ENCODE assay signal across 16 cellular contexts in the genomic region with DNA sequence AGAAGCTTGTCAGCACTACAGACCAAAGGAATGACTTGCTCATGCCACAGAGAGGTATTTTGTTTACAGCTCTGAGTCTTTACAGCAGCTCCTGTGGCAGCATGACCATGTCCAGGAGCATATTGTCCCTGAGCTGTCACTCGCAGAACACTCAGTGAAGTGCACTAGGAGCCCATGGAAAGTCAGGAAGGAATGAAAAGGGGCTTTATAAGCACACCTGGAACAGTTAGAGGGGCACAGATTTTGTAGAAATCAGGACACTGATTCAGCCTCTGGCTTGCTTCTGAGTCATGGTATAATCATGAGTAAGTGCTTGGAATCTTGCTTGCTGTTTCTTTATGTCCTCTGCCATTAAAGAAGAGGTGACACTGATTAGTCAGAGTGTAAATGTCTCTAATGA. TPM values are rescaled to one million over a fixed set of nuclear protein-coding genes. Genes with fewer than 3 reads are reported as not detected.
DNase-seq lines count a peak whose midpoint lies in the region; TF ChIP-seq lines count a peak whose summit lies in the region.
"Had no signal": no experiment of that assay in that cellular context is flagged by ENCODE, and none has a peak within 500 bp of the region (broad histone marks: within the 10 kb centered on the region; RNA-seq: fewer than 3 reads in every experiment).

No MANE protein-coding gene starts in this region.

- dilution Hi-C loops in mammary epithelial cell (cut with HindIII; ENCODE audit: low sequenced_read_pairs) = no loop called here

- H3K18ac ChIP-seq in mesenchymal stem cell (ENCODE audit: low read depth in 1 of 2, low read length in 2 of 2) = peak overlapping the region in 1 of 2 experiments; percentile 18

- H3K4me3 ChIP-seq in mammary epithelial cell (replicated peaks in 1 of 3; ENCODE audit: insufficient read depth in 1 of 3, low read depth in 2 of 3, low read length in 3 of 3) (no peak overlapping the region), mesenchymal stem cell (ENCODE audit: insufficient read depth in 1 of 2, low read depth in 1 of 2, low read length in 2 of 2) (no peak overlapping the region)
- H3K4me3 ChIP-seq: gastroesophageal sphincter, SK-N-MC, transverse colon had no signal

- H2AK5ac ChIP-seq in mesenchymal stem cell (ENCODE audit: low read length, severe bottlenecking) = no peak overlapping the region

- peaks cover 3% of the 10 kb centered on the region for H3K36me3 ChIP-seq in mammary epithelial cell (ENCODE audit: insufficient read depth, low read length)
- peaks cover 7 to 60% of the 10 kb centered on the region in 2 experiments for H3K36me3 ChIP-seq in mesenchymal stem cell (ENCODE audit: control insufficient read depth in 1 of 2, insufficient read depth in 2 of 2, low read depth in 1 of 2, low read length in 2 of 2)

- H2BK12ac ChIP-seq in mesenchymal stem cell (ENCODE audit: low read length in 2 of 2) = no peak overlapping the region

- H3K36me3 Mint-ChIP-seq in type B pancreatic cell = peaks cover 28% of the 10 kb centered on the region

- in situ Hi-C loops in mammary epithelial cell (cut with MboI; ENCODE audit: low sequenced_read_pairs in 2 of 2) = no loop called here
- in situ Hi-C loops in GM13976 (cut with MboI; ENCODE audit: low sequenced_read_pairs, unreplicated experiment) = no loop called here

- CTCF ChIA-PET in mammary epithelial cell (lab: Charles Lee; ENCODE audit: low non-redundant PET) = no interaction called here

- intact Hi-C loops in mammary epithelial cell (cut with micrococcal nuclease) = loop anchor here (2.0 kb wide), 1 partner anchor 45 kb away; no protein-coding TSS in a partner anchor

- H3K9ac ChIP-seq in mammary epithelial cell (ENCODE audit: insufficient read depth, low read length) (no peak overlapping the region), mesenchymal stem cell (ENCODE audit: low read length) (peak overlapping the region; percentile 39)

- no TSS peak for BruUV-seq in mammary epithelial cell (replicated peaks; lab: Mats Ljungman, UMichigan)

- no peak overlapping the region for H3K23ac ChIP-seq in mesenchymal stem cell (ENCODE audit: low read length in 2 of 2)

- no peaks in the 10 kb centered on the region for H3K27me3 Mint-ChIP-seq in type B pancreatic cell
- H3K27me3 Mint-ChIP-seq: natural killer cell treated with Interleukin-12 subunit alpha and Interleukin-12 subunit beta and Interleukin-15 and Interleukin-18, amount 100 ng/mL, for 72 hours had no signal

- peaks cover 5% of the 10 kb centered on the region for H3K79me2 ChIP-seq in mammary epithelial cell (ENCODE audit: insufficient read depth, low read length)

- no peak overlapping the region for H2BK15ac ChIP-seq in mesenchymal stem cell (ENCODE audit: low read depth, poor library complexity, severe bottlenecking)

- no peak overlapping the region for H3K27ac Mint-ChIP-seq in type B pancreatic cell
- H3K27ac Mint-ChIP-seq: natural killer cell treated with Interleukin-12 subunit alpha and Interleukin-12 subunit beta and Interleukin-15 and Interleukin-18, amount 100 ng/mL, for 72 hours had no signal

- H4K91ac ChIP-seq in mesenchymal stem cell (ENCODE audit: low read length) = no peak overlapping the region

- H2AFZ ChIP-seq in mammary epithelial cell (ENCODE audit: low read depth, low read length) (no peak overlapping the region), mesenchymal stem cell (ENCODE audit: low read depth, low read length) (no peak overlapping the region)

- DNase-seq in EH (ENCODE audit: low read depth) (peak; percentile 67), NCI-H460 (ENCODE audit: extremely low read depth, low read depth) (peak; percentile 25), mammary epithelial cell (peak; percentile 49), mesenchymal stem cell (peak; percentile 62), GM13976 (ENCODE audit: low spot score) (no peak), GM19238 (ENCODE audit: insufficient read length, low spot score) (no peak), type B pancreatic cell (ENCODE audit: extremely low spot score, unreplicated experiment) (no peak), COLO668 (lab: John Stamatoyannopoulos, UW; ENCODE audit: unreplicated experiment) (no peak)
- DNase-seq: DMS 273 treated with DMSO at 0.1 percent for 48 hours, H7, left cardiac atrium, NCI-H1417 treated with DMSO at 0.1 percent for 48 hours, transverse colon had no signal

- H3K4me3 Mint-ChIP-seq in type B pancreatic cell = no peak overlapping the region
- H3K4me3 Mint-ChIP-seq: natural killer cell treated with Interleukin-12 subunit alpha and Interleukin-12 subunit beta and Interleukin-15 and Interleukin-18, amount 100 ng/mL, for 72 hours had no signal

- no peak overlapping the region for H3K14ac ChIP-seq in mesenchymal stem cell (ENCODE audit: low read length in 2 of 2)

- H3K4ac ChIP-seq in mesenchymal stem cell (ENCODE audit: low read depth in 1 of 2, low read length in 2 of 2) = no peak overlapping the region

- H3K4me1 Mint-ChIP-seq in type B pancreatic cell (ENCODE audit: unreplicated experiment) = no peaks in the 10 kb centered on the region

- H3K4me2 ChIP-seq in mammary epithelial cell (ENCODE audit: insufficient read depth, low read depth, low read length) (peak overlapping the region; percentile 15), mesenchymal stem cell (ENCODE audit: low read length, poor library complexity, severe bottlenecking) (no peak overlapping the region)

- H3K27me3 ChIP-seq in mammary epithelial cell (ENCODE audit: insufficient read depth, low read length) = no peaks in the 10 kb centered on the region
- no peaks in the 10 kb centered on the region for H3K27me3 ChIP-seq in mesenchymal stem cell (ENCODE audit: control insufficient read depth in 1 of 2, insufficient read depth in 1 of 2, low read length in 2 of 2)
- H3K27me3 ChIP-seq: gastroesophageal sphincter, transverse colon had no signal

- H3K79me1 ChIP-seq in mesenchymal stem cell (replicated peaks; ENCODE audit: low read length, poor library complexity, severe bottlenecking) = peaks cover 15% of the 10 kb centered on the region

- H4K20me1 ChIP-seq in mammary epithelial cell (ENCODE audit: insufficient read depth, low read length) = no peaks in the 10 kb centered on the region

- peaks cover 37% of the 10 kb centered on the region for H3K4me1 ChIP-seq in mammary epithelial cell (ENCODE audit: insufficient read depth, low read length)
- H3K4me1 ChIP-seq in mesenchymal stem cell (ENCODE audit: control insufficient read depth, insufficient read depth, low read depth, low read length) = peaks cover 8% of the 10 kb centered on the region
- H3K4me1 ChIP-seq: gastroesophageal sphincter, transverse colon had no signal

- no peaks in the 10 kb centered on the region for H3K9me3 Mint-ChIP-seq in type B pancreatic cell
- H3K9me3 Mint-ChIP-seq: natural killer cell treated with Interleukin-12 subunit alpha and Interleukin-12 subunit beta and Interleukin-15 and Interleukin-18, amount 100 ng/mL, for 72 hours had no signal

- no peak for TF ChIP-seq CTCF in mammary epithelial cell (conservative IDR thresholded peaks at IDR 0.05 in 1 of 2, IDR thresholded peaks at IDR 0.05 in 1 of 2; ENCODE audit: extremely low read depth in 1 of 2, insufficient read depth in 1 of 2, low read depth in 1 of 2, low read length in 2 of 2)
- no peak for TF ChIP-seq CTCF in GM13976 (IDR thresholded peaks at IDR 0.05; ENCODE audit: borderline replicate concordance, control extremely low read depth, extremely low read depth, insufficient read depth, missing control alignments)
- no peak for TF ChIP-seq CTCF in type B pancreatic cell (conservative IDR thresholded peaks at IDR 0.05)

- H3K9me3 ChIP-seq in mammary epithelial cell (replicated peaks; ENCODE audit: insufficient read depth, low read length) = no peaks in the 10 kb centered on the region
- no peaks in the 10 kb centered on the region for H3K9me3 ChIP-seq in mesenchymal stem cell (ENCODE audit: control insufficient read depth, low read length)
- H3K9me3 ChIP-seq: gastroesophageal sphincter, transverse colon had no signal

- H2BK5ac ChIP-seq in mesenchymal stem cell (ENCODE audit: low read depth, low read length, poor library complexity, severe bottlenecking) = no peak overlapping the region

- H3K27ac ChIP-seq in mammary epithelial cell (ENCODE audit: insufficient read depth, low read depth, low read length) (peak overlapping the region; percentile 18), mesenchymal stem cell (ENCODE audit: low read length, poor library complexity, severe bottlenecking) (peak overlapping the region; percentile 43)
- H3K27ac ChIP-seq: gastroesophageal sphincter, SK-N-MC, transverse colon had no signal

- WGBS in mammary epithelial cell (ENCODE audit: low coverage, missing lambda C conversion rate) = 89% methylated on average over 1 of the region's 1 CpG
- WGBS in mesenchymal stem cell = 54% methylated on average over 1 of the region's 1 CpG

- H4K8ac ChIP-seq in mesenchymal stem cell (ENCODE audit: low read length) = no peak overlapping the region

- no peak overlapping the region for H2BK120ac ChIP-seq in mesenchymal stem cell (ENCODE audit: low read depth, low read length)

RNA-seq across cellular contexts. Expression of gene TADA2A, which starts 41.0 kb away (rescaled TPM):
- 23.0 and 27.5 TPM in 2 replicates for total RNA-seq in NCI-H460 (2014; rRNA removed; shearing (Covaris generic))
- 18.6 and 25.2 TPM in 2 replicates for polyA plus RNA-seq in NCI-H460 (2014; cell fraction: nucleus; rRNA removed)
- total RNA-seq in mammary epithelial cell = 10 to 100 TPM; 10.3 to 19.1 TPM
- polyA plus RNA-seq in mammary epithelial cell = 10.3 TPM
- 37.5 TPM for polyA minus RNA-seq in mammary epithelial cell
- polyA plus RNA-seq in mesenchymal stem cell (2013, experiment 1 of 2) = 11.1 TPM
- polyA plus RNA-seq in mesenchymal stem cell (2013, experiment 2 of 2) = 11.2 TPM
- 26.1 and 28.5 TPM in 2 replicates for total RNA-seq in type B pancreatic cell (ENCODE audit: low replicate concordance)

RNA-seq across cellular contexts. Expression of gene ACACA, which starts 41.0 kb away (rescaled TPM):
- 26.1 and 35.6 TPM in 2 replicates for total RNA-seq in NCI-H460 (2014; rRNA removed; shearing (Covaris generic))
- 54.6 and 62.0 TPM in 2 replicates for polyA plus RNA-seq in NCI-H460 (2014; cell fraction: nucleus; rRNA removed)
- total RNA-seq in mammary epithelial cell (100 to 1,000 TPM in 1 of 2 donors, 10 to 100 TPM in 1; 74.3 to 121 TPM), type B pancreatic cell (ENCODE audit: low replicate concordance) (86.7 and 101 TPM in 2 replicates)
- 54.9 TPM for polyA plus RNA-seq in mammary epithelial cell
- 338 TPM for polyA minus RNA-seq in mammary epithelial cell
- polyA plus RNA-seq in mesenchymal stem cell (2013, experiment 1 of 2) = 18.9 TPM
- 18.5 TPM for polyA plus RNA-seq in mesenchymal stem cell (2013, experiment 2 of 2)

RNA-seq across cellular contexts. Expression of gene DUSP14, which starts 42.0 kb away (rescaled TPM):
- total RNA-seq in NCI-H460 (2014; rRNA removed; shearing (Covaris generic)) = 30.2 and 32.4 TPM in 2 replicates
- 31.5 and 32.1 TPM in 2 replicates for polyA plus RNA-seq in NCI-H460 (2014; cell fraction: nucleus; rRNA removed)
- 100 to 1,000 TPM; 121 to 148 TPM for total RNA-seq in mammary epithelial cell
- polyA plus RNA-seq in mammary epithelial cell = 132 TPM
- polyA minus RNA-seq in mammary epithelial cell = 69.3 TPM
- 56.5 TPM for polyA plus RNA-seq in mesenchymal stem cell (2013, experiment 1 of 2)
- 61.3 TPM for polyA plus RNA-seq in mesenchymal stem cell (2013, experiment 2 of 2)
- 12.7 and 16.0 TPM in 2 replicates for total RNA-seq in type B pancreatic cell (ENCODE audit: low replicate concordance)

Comparison
In these comparisons a context has a peak if more than half of its experiments do, and no peak if none do; other contexts are left out.
1. DNase-seq: peak in EH (single experiment), NCI-H460 (single experiment), mammary epithelial cell (single experiment) and mesenchymal stem cell (single experiment); none in GM13976 (single experiment), GM19238 (single experiment), type B pancreatic cell (single experiment) and COLO668 (single experiment).